ENCODE assay signal across 20 cellular contexts in the genomic region with DNA sequence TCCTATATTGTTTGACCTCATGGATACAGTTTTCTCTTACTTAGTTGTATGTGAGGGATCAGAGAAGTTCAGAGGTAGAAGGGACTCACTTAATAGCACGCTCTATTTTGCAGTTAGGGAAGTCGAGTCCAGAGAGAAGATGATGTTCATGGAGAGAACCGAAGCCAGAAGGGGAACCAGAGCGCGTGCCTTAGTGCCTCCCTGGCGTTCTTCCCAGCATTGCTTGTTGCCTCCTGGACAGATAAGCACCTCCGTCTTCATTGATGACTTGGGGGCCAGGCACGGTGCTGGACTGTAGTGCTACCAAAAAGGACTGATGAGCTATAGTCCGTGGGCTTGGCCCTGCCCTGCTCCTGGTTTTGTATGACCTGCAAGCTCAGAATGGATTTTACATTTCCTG.
DNase-seq lines count a peak whose midpoint lies in the region; TF ChIP-seq lines count a peak whose summit lies in the region.
"Had no signal": no experiment of that assay in that cellular context is flagged by ENCODE, and none has a peak within 500 bp of the region (broad histone marks: within the 10 kb centered on the region; RNA-seq: fewer than 3 reads in every experiment).

No MANE protein-coding gene starts in this region.

- no peak for DNase-seq in T-helper 2 cell treated with Interferon-gamma antibody and Interleukin-4, amounts not matched to agents 5 μg/mL and 100 μg/mL, for 36 hours (ENCODE audit: low spot score)
- DNase-seq in T-helper 2 cell (no peak), esophagus muscularis mucosa (ENCODE audit: extremely low spot score) (peak; percentile 60), NOMO-1 treated with DMSO at 0.1 percent for 48 hours (lab: John Stamatoyannopoulos, UW; ENCODE audit: unreplicated experiment) (no peak), COLO829 (ENCODE audit: low spot score) (no peak), NCI-H82 treated with DMSO at 0.1 percent for 48 hours (lab: John Stamatoyannopoulos, UW; ENCODE audit: unreplicated experiment) (no peak)
- DNase-seq: AML-193; CD8-positive, alpha-beta T cell; COR-L47; DMS 273 treated with DMSO at 0.1 percent for 48 hours; DMS53; DND-41; EL; IMR-90 had no signal

- H3K27me3 Mint-ChIP-seq in T-helper 2 cell treated with Interferon-gamma antibody and Interleukin-4, amounts not matched to agents 5 μg/mL and 100 μg/mL, for 36 hours (ENCODE audit: low read depth) = no peaks in the 10 kb centered on the region

- POLR2A ChIA-PET in HEK293 (lab: Yijun Ruan, JAX) = no interaction called here

- peaks cover 29% of the 10 kb centered on the region for H3K36me3 Mint-ChIP-seq in T-helper 2 cell treated with Interferon-gamma antibody and Interleukin-4, amounts not matched to agents 5 μg/mL and 100 μg/mL, for 36 hours (ENCODE audit: low read depth)

- peaks cover 2% of the 10 kb centered on the region for H3K9me3 Mint-ChIP-seq in T-helper 2 cell treated with Interferon-gamma antibody and Interleukin-4, amounts not matched to agents 5 μg/mL and 100 μg/mL, for 36 hours

- H3K4me3 ChIP-seq in HEK293 (ENCODE audit: low read depth, low read length) (no peak overlapping the region), esophagus muscularis mucosa (no peak overlapping the region)
- H3K4me3 ChIP-seq: A549, GM12878, HAP-1 had no signal

- no peak for TF ChIP-seq EP300 in esophagus muscularis mucosa (IDR thresholded peaks at IDR 0.05)

- 97% methylated on average over 9 of the region's 9 CpGs for WGBS in esophagus muscularis mucosa

- H3K4me3 Mint-ChIP-seq in T-helper 2 cell treated with Interferon-gamma antibody and Interleukin-4, amounts not matched to agents 5 μg/mL and 100 μg/mL, for 36 hours = no peak overlapping the region
- H3K4me3 Mint-ChIP-seq: CD8-positive, alpha-beta T cell had no signal

- intact Hi-C loops in esophagus muscularis mucosa (cut with DNase I) = no loop called here

- H3K27ac ChIP-seq in HEK293 (ENCODE audit: extremely low read depth, low read depth, low read length) (no peak overlapping the region), esophagus muscularis mucosa (replicated peaks in 1 of 4) (no peak overlapping the region)
- H3K27ac ChIP-seq: 22Rv1, A549, HL-60 had no signal

- H3K36me3 ChIP-seq in HEK293 (ENCODE audit: control insufficient read depth in 2 of 2, insufficient read depth in 1 of 2, low read length in 2 of 2) (peaks cover 8 to 30% of the 10 kb centered on the region in 2 experiments), esophagus muscularis mucosa (peaks cover 0 to 52% (median 34%) of the 10 kb centered on the region in 4 donors)
- H3K36me3 ChIP-seq: HAP-1 had no signal

- no peaks in the 10 kb centered on the region for H3K27me3 ChIP-seq in esophagus muscularis mucosa

- CTCF ChIA-PET in HEK293 (lab: Yijun Ruan, JAX) = interaction anchor here (0.6 kb wide), 1 partner anchor 577 kb away, joined by 3 read pairs; no protein-coding TSS in a partner anchor

- no peaks in the 10 kb centered on the region for H3K4me1 Mint-ChIP-seq in T-helper 2 cell treated with Interferon-gamma antibody and Interleukin-4, amounts not matched to agents 5 μg/mL and 100 μg/mL, for 36 hours (ENCODE audit: low read depth)

- H3K4me1 ChIP-seq in HEK293 (ENCODE audit: control insufficient read depth, insufficient read depth, low read length) (no peaks in the 10 kb centered on the region), esophagus muscularis mucosa (no peaks in the 10 kb centered on the region)
- H3K4me1 ChIP-seq: A549, HAP-1 had no signal

- TF ChIP-seq POLR2A in esophagus muscularis mucosa (IDR thresholded peaks at IDR 0.05; ENCODE audit: low read depth) = no peak

- peak overlapping the region; percentile 6 for H3K27ac Mint-ChIP-seq in T-helper 2 cell treated with Interferon-gamma antibody and Interleukin-4, amounts not matched to agents 5 μg/mL and 100 μg/mL, for 36 hours
- H3K27ac Mint-ChIP-seq: CD8-positive, alpha-beta T cell had no signal

- H3K9me3 ChIP-seq in HEK293 (ENCODE audit: control insufficient read depth, insufficient read depth, low read depth, low read length) (no peaks in the 10 kb centered on the region), esophagus muscularis mucosa (peaks cover 0 to 7% (median 0%) of the 10 kb centered on the region in 4 donors)
- H3K9me3 ChIP-seq: A549, HAP-1 had no signal

- TF ChIP-seq CTCF in HEK293 (tag by site-specific recombination; IDR thresholded peaks at IDR 0.05) (no peak), esophagus muscularis mucosa (IDR thresholded peaks at IDR 0.05) (no peak)

TF ChIP-seq in HEK293, 187 proteins besides CTCF, POLR2A, EP300 and RAD21:
- TF ChIP-seq ZNF571 (tag by site-specific recombination; IDR thresholded peaks at IDR 0.05) (no peak), SCRT2 (tag by site-specific recombination; IDR thresholded peaks at IDR 0.05) (0 out of 2 replicates have a peak, but pooled peaks have one; percentile 2), ZNF350 (tag by site-specific recombination; IDR thresholded peaks at IDR 0.05) (no peak)
